ENCODE assay signal across 23 cellular contexts in the genomic region with DNA sequence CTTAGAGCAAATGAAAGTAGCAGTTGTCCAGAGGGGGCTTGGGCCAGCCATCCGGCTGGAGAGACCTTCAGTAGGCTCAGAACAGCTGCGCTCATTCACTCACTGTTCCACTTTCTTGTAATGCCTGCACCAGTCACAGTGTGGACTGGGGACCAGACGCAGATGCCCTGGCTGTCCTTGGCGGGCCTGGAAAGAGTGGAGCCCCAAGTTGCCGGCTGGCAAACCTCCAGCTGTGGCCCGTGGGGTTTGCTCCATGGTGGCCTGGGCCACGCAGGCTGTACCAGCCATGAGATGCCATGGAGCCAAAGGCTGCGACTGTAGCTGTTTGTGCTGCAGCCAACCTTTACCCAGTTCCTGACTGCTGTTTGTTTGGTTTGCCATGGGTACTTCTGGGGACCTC. TPM values are rescaled to one million over a fixed set of nuclear protein-coding genes. Genes with fewer than 3 reads are reported as not detected.
A peak's percentile ranks its signal among the peaks of the same experiment; 100 is the strongest.
DNase-seq lines count a peak whose midpoint lies in the region; ATAC-seq and TF ChIP-seq lines count a peak whose summit lies in the region.
"Had no signal": no experiment of that assay in that cellular context is flagged by ENCODE, and none has a peak within 500 bp of the region (broad histone marks: within the 10 kb centered on the region; RNA-seq: fewer than 3 reads in every experiment).

No MANE protein-coding gene starts in this region.

- H3K27ac ChIP-seq in HUES64 (ENCODE audit: low read depth, low read length) (peak overlapping the region; percentile 0; the same call in 1 of the 2 replicates), endodermal cell (ENCODE audit: low read depth, low read length) (no peak overlapping the region), smooth muscle cell (ENCODE audit: low read depth) (no peak overlapping the region), foreskin keratinocyte (no peak overlapping the region)
- H3K27ac ChIP-seq: epithelial cell of prostate, RWPE1, skin epidermis, upper lobe of left lung had no signal

- WGBS in HUES64 = 82% methylated on average over 8 of the region's 8 CpGs
- WGBS in endodermal cell (ENCODE audit: insufficient coverage in 1 of 2, insufficient read length in 1 of 2), 2 experiments = 86 to 95% methylated on average over 2 to 8 of the region's 8 CpGs
- WGBS in smooth muscle cell (ENCODE audit: low lambda C conversion rate) = 75% methylated on average over 8 of the region's 8 CpGs

- no peak overlapping the region for H3K4me3 ChIP-seq in HUES64 (ENCODE audit: low read length)
- H3K4me3 ChIP-seq in endodermal cell (ENCODE audit: low read length) = no peak overlapping the region
- no peak overlapping the region for H3K4me3 ChIP-seq in smooth muscle cell
- H3K4me3 ChIP-seq: skin epidermis, upper lobe of left lung had no signal

- H3K36me3 Mint-ChIP-seq in activated T-cell treated with anti-CD3 and anti-CD28 coated beads, Interleukin-2, amount 50 U/mL, for 72 hours (ENCODE audit: insufficient read depth in 2 of 2) = peaks cover 2 to 5% of the 10 kb centered on the region in 2 donors
- peaks cover 5% of the 10 kb centered on the region for H3K36me3 Mint-ChIP-seq in endodermal cell (ENCODE audit: low read depth)

- H3K79me2 ChIP-seq in smooth muscle cell (ENCODE audit: low read depth) = peaks cover 55% of the 10 kb centered on the region

- H3K27me3 Mint-ChIP-seq in activated T-cell treated with anti-CD3 and anti-CD28 coated beads, Interleukin-2, amount 50 U/mL, for 72 hours (ENCODE audit: low read depth) = no peaks in the 10 kb centered on the region
- H3K27me3 Mint-ChIP-seq in endodermal cell (ENCODE audit: insufficient read depth) = peaks cover 12% of the 10 kb centered on the region
- H3K27me3 Mint-ChIP-seq: stimulated activated naive CD8-positive, alpha-beta T cell treated with anti-CD3 and anti-CD28 coated beads, Interleukin-15, Interleukin-2, amounts not matched to agents 100 ng/mL and 50 ng/mL, for 24 hours had no signal

- peak; percentile 16 for DNase-seq in activated T-cell treated with anti-CD3 and anti-CD28 coated beads, Interleukin-2, amount 50 U/mL, for 1 hour
- no peak for DNase-seq in activated T-cell treated with anti-CD3 and anti-CD28 coated beads, Interleukin-2, amount 50 U/mL, for 72 hours
- DNase-seq in endodermal cell = peak; percentile 43
- no peak for DNase-seq in smooth muscle cell (lab: John Stamatoyannopoulos, UW; ENCODE audit: unreplicated experiment)
- no peak for DNase-seq in foreskin keratinocyte
- DNase-seq in H4 (ENCODE audit: low spot score) = no peak
- no peak for DNase-seq in NCI-H1930 (lab: John Stamatoyannopoulos, UW)
- DNase-seq: activated CD4-positive, CD25-positive, alpha-beta regulatory T cell treated with anti-CD3 and anti-CD28 coated beads, Interleukin-2, amount 50 U/mL, for 72 hours; activated gamma-delta T cell treated with Interleukin-2 at 50 U/mL for 16 hours; dermis blood vessel endothelial cell; hippocampal formation; NCI-H1092; NCI-H2029; stimulated activated CD4-positive, alpha-beta T cell treated with anti-CD3 and anti-CD28 coated beads, Interleukin-4, amount 100 ng/mL, for 1 hour; upper lobe of left lung had no signal

- H3K4me1 Mint-ChIP-seq in activated T-cell treated with anti-CD3 and anti-CD28 coated beads, Interleukin-2, amount 50 U/mL, for 72 hours (ENCODE audit: low read depth) = peaks cover 6% of the 10 kb centered on the region
- H3K4me1 Mint-ChIP-seq in endodermal cell = peaks cover 10% of the 10 kb centered on the region
- H3K4me1 Mint-ChIP-seq: B cell had no signal

- peaks cover 8% of the 10 kb centered on the region for H3F3A ChIP-seq in smooth muscle cell (ENCODE audit: low read depth)

- ATAC-seq in activated T-cell treated with anti-CD3 and anti-CD28 coated beads, Interleukin-2, amount 50 U/mL, for 72 hours (replicated peaks in 1 of 2) = no peak
- ATAC-seq in foreskin keratinocyte = no peak
- ATAC-seq: HCT116 had no signal

- H3K9ac ChIP-seq in HUES64 (ENCODE audit: low read depth, low read length) (no peak overlapping the region), endodermal cell (ENCODE audit: extremely low read depth, low read length, poor library complexity, severe bottlenecking) (no peak overlapping the region), smooth muscle cell (ENCODE audit: low read depth) (no peak overlapping the region)

- H3K36me3 ChIP-seq in HUES64 (ENCODE audit: insufficient read depth, low read length) (no peaks in the 10 kb centered on the region), endodermal cell (ENCODE audit: control insufficient read depth, insufficient read depth, low read length) (no peaks in the 10 kb centered on the region), smooth muscle cell (ENCODE audit: low read depth) (no peaks in the 10 kb centered on the region)
- H3K36me3 ChIP-seq: upper lobe of left lung had no signal

- TF ChIP-seq CTCF in endodermal cell (conservative IDR thresholded peaks at IDR 0.05) (no peak), smooth muscle cell (IDR thresholded peaks at IDR 0.05; ENCODE audit: borderline replicate concordance, insufficient read depth, poor library complexity, severe bottlenecking) (no peak), foreskin keratinocyte (conservative IDR thresholded peaks at IDR 0.05) (no peak)

- peaks cover 8% of the 10 kb centered on the region; the same call in 1 of the 2 replicates for H3K4me1 ChIP-seq in HUES64 (ENCODE audit: insufficient read depth, low read length)
- H3K4me1 ChIP-seq in endodermal cell (ENCODE audit: control insufficient read depth, insufficient read depth, low read length) = peaks cover 6% of the 10 kb centered on the region
- peaks cover 20% of the 10 kb centered on the region for H3K4me1 ChIP-seq in smooth muscle cell (ENCODE audit: low read depth)
- no peaks in the 10 kb centered on the region for H3K4me1 ChIP-seq in foreskin keratinocyte
- H3K4me1 ChIP-seq: upper lobe of left lung had no signal

- H3K27me3 ChIP-seq in HUES64 (ENCODE audit: insufficient read depth, low read length) = no peaks in the 10 kb centered on the region
- H3K27me3 ChIP-seq in endodermal cell (ENCODE audit: control insufficient read depth, insufficient read depth, low read length, poor library complexity, severe bottlenecking) = peaks cover 13% of the 10 kb centered on the region
- no peaks in the 10 kb centered on the region for H3K27me3 ChIP-seq in smooth muscle cell (ENCODE audit: low read depth)
- no peaks in the 10 kb centered on the region for H3K27me3 ChIP-seq in foreskin keratinocyte
- H3K27me3 ChIP-seq: upper lobe of left lung had no signal

- H3K9me3 ChIP-seq in HUES64 (ENCODE audit: insufficient read depth, low read depth, low read length) = no peaks in the 10 kb centered on the region
- H3K9me3 ChIP-seq in endodermal cell (ENCODE audit: control insufficient read depth, low read length) = no peaks in the 10 kb centered on the region
- H3K9me3 ChIP-seq in smooth muscle cell (replicated peaks; ENCODE audit: low read depth) = no peaks in the 10 kb centered on the region
- H3K9me3 ChIP-seq: upper lobe of left lung had no signal

- H3K4me3 Mint-ChIP-seq in activated T-cell treated with anti-CD3 and anti-CD28 coated beads, Interleukin-2, amount 50 U/mL, for 72 hours = no peak overlapping the region
- H3K4me3 Mint-ChIP-seq in endodermal cell = no peak overlapping the region
- H3K4me3 Mint-ChIP-seq: B cell; nephron; stimulated activated naive CD8-positive, alpha-beta T cell treated with anti-CD3 and anti-CD28 coated beads, Interleukin-15, Interleukin-2, amounts not matched to agents 100 ng/mL and 50 ng/mL, for 24 hours had no signal

- H3K27ac Mint-ChIP-seq in activated T-cell treated with anti-CD3 and anti-CD28 coated beads, Interleukin-2, amount 50 U/mL, for 72 hours = no peak overlapping the region
- peak overlapping the region; percentile 83 for H3K27ac Mint-ChIP-seq in endodermal cell
- H3K27ac Mint-ChIP-seq: B cell; stimulated activated naive CD8-positive, alpha-beta T cell treated with anti-CD3 and anti-CD28 coated beads, Interleukin-15, Interleukin-2, amounts not matched to agents 100 ng/mL and 50 ng/mL, for 24 hours had no signal

- peak overlapping the region; percentile 4 for H3K4me2 ChIP-seq in smooth muscle cell

- H4K20me1 ChIP-seq in smooth muscle cell (ENCODE audit: low read depth) = peaks cover 97% of the 10 kb centered on the region

- no peak overlapping the region for H2AFZ ChIP-seq in smooth muscle cell (ENCODE audit: low read depth)

- H3K9me3 Mint-ChIP-seq in activated T-cell treated with anti-CD3 and anti-CD28 coated beads, Interleukin-2, amount 50 U/mL, for 72 hours = peaks cover 4% of the 10 kb centered on the region in 2 donors
- no peaks in the 10 kb centered on the region for H3K9me3 Mint-ChIP-seq in endodermal cell
- H3K9me3 Mint-ChIP-seq: stimulated activated naive CD8-positive, alpha-beta T cell treated with anti-CD3 and anti-CD28 coated beads, Interleukin-15, Interleukin-2, amounts not matched to agents 100 ng/mL and 50 ng/mL, for 24 hours had no signal

RNA-seq across cellular contexts. Expression of a gene that starts 21.0 kb away (rescaled TPM):
- 10 to 100 TPM; 46.0 to 47.2 TPM for total RNA-seq in activated T-cell treated with anti-CD3 and anti-CD28 coated beads, Interleukin-2, amount 50 U/mL, for 72 hours
- 0.50 TPM for polyA plus RNA-seq in HUES64 (2013, experiment 1 of 2)
- 0.57 TPM for polyA plus RNA-seq in HUES64 (2013, experiment 2 of 2)
- 10 to 100 TPM; 14.9 to 15.1 TPM for total RNA-seq in endodermal cell
- polyA plus RNA-seq in endodermal cell (2013, experiment 1 of 2) = 22.2 TPM
- polyA plus RNA-seq in endodermal cell (2013, experiment 2 of 2) = 26.3 TPM
- 36.2 and 41.1 TPM in 2 replicates for total RNA-seq in smooth muscle cell
- 40.9 and 48.3 TPM in 2 replicates for polyA plus RNA-seq in smooth muscle cell
- not detected in 2 replicates for total RNA-seq in foreskin keratinocyte
- polyA plus RNA-seq in foreskin keratinocyte = not detected in 2 replicates
- total RNA-seq in H4 (2014; rRNA removed; shearing (Covaris generic)) = 5.5 and 6.9 TPM in 2 replicates

Comparison
In these comparisons a context has a peak if more than half of its experiments do, and no peak if none do; other contexts are left out.
1. DNase-seq: peak in activated T-cell treated with anti-CD3 and anti-CD28 coated beads, Interleukin-2, amount 50 U/mL, for 1 hour (single experiment) and endodermal cell (single experiment); none in activated T-cell treated with anti-CD3 and anti-CD28 coated beads, Interleukin-2, amount 50 U/mL, for 72 hours (0 of 2), smooth muscle cell (single experiment), foreskin keratinocyte (0 of 2), H4 (single experiment) and NCI-H1930 (0 of 2).